14 cellular contexts compared by ENCODE assay signal in genomic region chr20:24700166-24700860, GRCh38.
"Had no signal": no experiment of that assay in that cellular context is flagged by ENCODE, and none has a peak within 500 bp of the region (broad histone marks: within the 10 kb centered on the region; RNA-seq: fewer than 3 reads in every experiment).

No MANE protein-coding gene starts in this region.

- H3K9me3 ChIP-seq: left lung, mucosa of descending colon, prostate gland, tibial artery had no signal

- ATAC-seq: activated CD8-positive, alpha-beta T cell treated with anti-CD3 and anti-CD28 coated beads, Interleukin-2, amount 10 ng/mL, durations not matched to agents 7 days and 5 days; left lung; mucosa of descending colon; stimulated activated memory B cell treated with anti-CD40 and anti-IgM and Interleukin-4, amounts not matched to agents 10 μg/mL and 1 μg/mL and 100 μg/mL, for 72 hours had no signal

- H3K36me3 ChIP-seq: left lung, prostate gland, tibial artery had no signal

- H3K27ac ChIP-seq: left lung, prostate gland, SK-N-MC, tibial artery had no signal

- DNase-seq: activated CD8-positive, alpha-beta T cell treated with anti-CD3 and anti-CD28 coated beads, Interleukin-2, amount 10 ng/mL, durations not matched to agents 7 days and 5 days; activated gamma-delta T cell; dermis blood vessel endothelial cell; effector memory CD4-positive, alpha-beta T cell; left lung; mucosa of descending colon; naive B cell; right cardiac atrium; small intestine; stimulated activated CD4-positive, alpha-beta T cell treated with anti-CD3 and anti-CD28 coated beads, Interleukin-4, amount 100 ng/mL, for 24 hours had no signal

- H3K4me1 ChIP-seq: left lung, prostate gland had no signal

- H3K4me3 ChIP-seq: left lung, mucosa of descending colon, prostate gland, SK-N-MC, tibial artery had no signal
